Comparison of ENCODE assay signal across 32 cellular contexts in genomic region chr12:80299219-80299618, GRCh38.
DNase-seq lines count a peak whose midpoint lies in the region; ATAC-seq, FAIRE-seq and TF ChIP-seq lines count a peak whose summit lies in the region.
"Had no signal": no experiment of that assay in that cellular context is flagged by ENCODE, and none has a peak within 500 bp of the region (broad histone marks: within the 10 kb centered on the region; RNA-seq: fewer than 3 reads in every experiment).

No MANE protein-coding gene starts in this region.

- no peak for TF ChIP-seq POLR2A in HepG2 (IDR thresholded peaks at IDR 0.05; ENCODE audit: insufficient read depth in 1 of 2, low read depth in 2 of 2, low read length in 2 of 2)

- no peaks in the 10 kb centered on the region for H3K79me2 ChIP-seq in HepG2 (ENCODE audit: insufficient read depth, low read length)

- H3K4me1 ChIP-seq in HepG2 (ENCODE audit: insufficient read depth, low read length): no peaks in the 10 kb centered on the region
- H3K4me1 ChIP-seq: body of pancreas, HAP-1 had no signal

- H3K4me3 ChIP-seq in GM12865 (ENCODE audit: low read depth, low read length) (no peak overlapping the region), HepG2 (replicated peaks in 1 of 3; ENCODE audit: insufficient read depth in 1 of 3, low read depth in 2 of 3, low read length in 3 of 3) (no peak overlapping the region)
- H3K4me3 ChIP-seq: body of pancreas, HAP-1, smooth muscle cell had no signal

- H3K9me3 Mint-ChIP-seq in activated CD8-positive, alpha-beta memory T cell treated with anti-CD3 and anti-CD28 coated beads, Interleukin-2, amount 10 ng/mL, durations not matched to agents 7 days and 5 days (ENCODE audit: low read depth): no peaks in the 10 kb centered on the region
- H3K9me3 Mint-ChIP-seq: activated naive CD8-positive, alpha-beta T cell treated with anti-CD3 and anti-CD28 coated beads, Interleukin-2, amount 50 U/mL, for 24 hours; CD8-positive, alpha-beta memory T cell; WTC11 had no signal

- intact Hi-C loops in HepG2 (cut with micrococcal nuclease; ENCODE audit: unreplicated experiment): no loop called here

- 0% methylated on average over 1 of the region's 1 CpG for WGBS in HepG2 (ENCODE audit: low lambda C conversion rate)

- TF ChIP-seq CTCF in GM12865 (IDR thresholded peaks at IDR 0.05; ENCODE audit: insufficient read depth, low read depth, low read length, missing control alignments): no peak
- no peak for TF ChIP-seq CTCF in HepG2 (CRISPR knock-in tag; IDR thresholded peaks at IDR 0.05)

- H3K36me3 Mint-ChIP-seq in activated CD8-positive, alpha-beta memory T cell treated with anti-CD3 and anti-CD28 coated beads, Interleukin-2, amount 10 ng/mL, durations not matched to agents 7 days and 5 days: no peaks in the 10 kb centered on the region
- H3K36me3 Mint-ChIP-seq: CD8-positive, alpha-beta memory T cell; WTC11 had no signal

- H3K4me1 Mint-ChIP-seq in activated CD8-positive, alpha-beta memory T cell treated with anti-CD3 and anti-CD28 coated beads, Interleukin-2, amount 10 ng/mL, durations not matched to agents 7 days and 5 days: peaks cover 11% of the 10 kb centered on the region
- H3K4me1 Mint-ChIP-seq: activated naive CD8-positive, alpha-beta T cell treated with anti-CD3 and anti-CD28 coated beads, Interleukin-2, amount 50 U/mL, for 24 hours; CD8-positive, alpha-beta memory T cell; WTC11 had no signal

- H3K27ac ChIP-seq in HepG2 (ENCODE audit: extremely low read length, insufficient read depth, low read length): no peak overlapping the region
- H3K27ac ChIP-seq: body of pancreas had no signal

- peaks cover 2% of the 10 kb centered on the region for H3K27me3 Mint-ChIP-seq in activated CD8-positive, alpha-beta memory T cell treated with anti-CD3 and anti-CD28 coated beads, Interleukin-2, amount 10 ng/mL, durations not matched to agents 7 days and 5 days

- TF ChIP-seq EP300 in HepG2 (IDR thresholded peaks at IDR 0.05; ENCODE audit: low read depth in 2 of 2, low read length in 2 of 2): no peak
- TF ChIP-seq EP300 in HepG2 (CRISPR knock-in tag; IDR thresholded peaks at IDR 0.05; ENCODE audit: borderline replicate concordance): no peak

- peak; percentile 61 for DNase-seq in GM12865 (ENCODE audit: low read depth)
- DNase-seq in activated CD8-positive, alpha-beta memory T cell treated with anti-CD3 and anti-CD28 coated beads, Interleukin-2, amount 10 ng/mL, durations not matched to agents 7 days and 5 days: no peak
- no peak for DNase-seq in NCI-H2196 treated with DMSO at 0.1 percent for 48 hours (lab: John Stamatoyannopoulos, UW; ENCODE audit: unreplicated experiment)
- no peak for DNase-seq in HepG2 (ENCODE audit: low spot score)
- DNase-seq in superior temporal gyrus (ENCODE audit: extremely low spot score): no peak
- DNase-seq: activated CD4-positive, alpha-beta T cell treated with anti-CD3 and anti-CD28 coated beads, Interleukin-2, amount 50 U/mL, for 4 hours; activated effector memory CD4-positive, alpha-beta T cell treated with anti-CD3 and anti-CD28 coated beads, Interleukin-2, amount 50 U/mL, for 16 hours; activated naive CD8-positive, alpha-beta T cell treated with anti-CD3 and anti-CD28 coated beads, Interleukin-2, amount 50 U/mL, for 24 hours; AML-193; body of pancreas; CD8-positive, alpha-beta memory T cell; effector CD8-positive, alpha-beta T cell; erythroblast; foreskin fibroblast; mesendoderm; NCI-H1048; NCI-H187 treated with DMSO at 0.1 percent for 48 hours; NCI-H345; NCI-H82; nucleus accumbens; Right ventricle myocardium superior; stimulated activated CD4-positive, alpha-beta T cell treated with anti-CD3 and anti-CD28 coated beads, Interleukin-2, amount 100 ng/mL, for 48 hours; stimulated activated naive CD4-positive, alpha-beta T cell; T1000 had no signal

- H3K9ac ChIP-seq in HepG2 (ENCODE audit: insufficient read depth, low read depth, low read length): no peak overlapping the region

- CTCF ChIA-PET in activated CD8-positive, alpha-beta memory T cell treated with anti-CD3 and anti-CD28 coated beads, Interleukin-2, amount 10 ng/mL, durations not matched to agents 7 days and 5 days (lab: Charles Lee): no interaction called here
- CTCF ChIA-PET in HepG2 (lab: Yijun Ruan, JAX; ENCODE audit: low intra/inter-chr PET ratio, low total read pairs): no interaction called here

- BruUV-seq in HepG2 (replicated peaks; lab: Mats Ljungman, UMichigan): no TSS peak

- in situ Hi-C loops in HepG2 (cut with HindIII; ENCODE audit: extremely low pct_ligation_motif_present, low pct_unique_long_range_greater_than_20kb): no loop called here

- no peaks in the 10 kb centered on the region for H4K20me1 ChIP-seq in HepG2 (ENCODE audit: insufficient read depth, low read length)

- no peak for TF ChIP-seq RAD21 in HepG2 (CRISPR knock-in tag; IDR thresholded peaks at IDR 0.05)

- H3K27me3 ChIP-seq in HepG2 (ENCODE audit: control insufficient read depth in 1 of 2, insufficient read depth in 2 of 2, low read length in 2 of 2): no peaks in the 10 kb centered on the region
- H3K27me3 ChIP-seq: body of pancreas had no signal

- H3K36me3 ChIP-seq in HepG2 (replicated peaks in 1 of 2; ENCODE audit: control insufficient read depth in 1 of 2, insufficient read depth in 2 of 2, low read length in 2 of 2): no peaks in the 10 kb centered on the region
- H3K36me3 ChIP-seq: HAP-1 had no signal

- FAIRE-seq in HepG2 (lab: Jason Lieb, UNC): no peak
- FAIRE-seq: G401.6 had no signal

- no peak overlapping the region for H3K27ac Mint-ChIP-seq in activated CD8-positive, alpha-beta memory T cell treated with anti-CD3 and anti-CD28 coated beads, Interleukin-2, amount 10 ng/mL, durations not matched to agents 7 days and 5 days
- H3K27ac Mint-ChIP-seq: activated naive CD8-positive, alpha-beta T cell treated with anti-CD3 and anti-CD28 coated beads, Interleukin-2, amount 50 U/mL, for 24 hours; CD8-positive, alpha-beta memory T cell; WTC11 had no signal

- H3K9me3 ChIP-seq in HepG2 (ENCODE audit: low read length): no peaks in the 10 kb centered on the region
- H3K9me3 ChIP-seq: body of pancreas, HAP-1 had no signal

- POLR2A ChIA-PET in HepG2 (lab: Yijun Ruan, JAX): no interaction called here

- no peak overlapping the region for H2AFZ ChIP-seq in HepG2 (ENCODE audit: low read length)

- H3K4me2 ChIP-seq in HepG2 (ENCODE audit: low read depth, low read length): no peak overlapping the region
- H3K4me2 ChIP-seq: smooth muscle cell had no signal

- ATAC-seq in GM19351 (IDR thresholded peaks at IDR 0.05; ENCODE audit: unreplicated experiment) (peak; percentile 43), HG02610 (IDR thresholded peaks at IDR 0.05; ENCODE audit: unreplicated experiment) (peak; percentile 58), HG03442 (IDR thresholded peaks at IDR 0.05; ENCODE audit: unreplicated experiment) (peak; percentile 58), HepG2 (no peak)
- ATAC-seq in activated CD8-positive, alpha-beta memory T cell treated with anti-CD3 and anti-CD28 coated beads, Interleukin-2, amount 10 ng/mL, durations not matched to agents 7 days and 5 days: no peak
- ATAC-seq: activated naive CD8-positive, alpha-beta T cell treated with anti-CD3 and anti-CD28 coated beads, Interleukin-2, amount 50 U/mL, for 24 hours; body of pancreas; left lobe of liver had no signal

- H3K4me3 Mint-ChIP-seq in activated CD8-positive, alpha-beta memory T cell treated with anti-CD3 and anti-CD28 coated beads, Interleukin-2, amount 10 ng/mL, durations not matched to agents 7 days and 5 days: no peak overlapping the region
- H3K4me3 Mint-ChIP-seq: activated naive CD8-positive, alpha-beta T cell treated with anti-CD3 and anti-CD28 coated beads, Interleukin-2, amount 50 U/mL, for 24 hours; CD8-positive, alpha-beta memory T cell; WTC11 had no signal

TF ChIP-seq in HepG2, 621 proteins besides CTCF, POLR2A, EP300 and RAD21:
- TF ChIP-seq SIN3B (IDR thresholded peaks at IDR 0.05; ENCODE audit: low read length): no peak
- no peak for TF ChIP-seq POGZ (CRISPR knock-in tag; IDR thresholded peaks at IDR 0.05)
- TF ChIP-seq, protein P1, sequence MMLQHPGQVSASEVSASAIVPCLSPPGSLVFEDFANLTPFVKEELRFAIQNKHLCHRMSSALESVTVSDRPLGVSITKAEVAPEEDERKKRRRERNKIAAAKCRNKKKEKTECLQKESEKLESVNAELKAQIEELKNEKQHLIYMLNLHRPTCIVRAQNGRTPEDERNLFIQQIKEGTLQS (CRISPR knock-in tag; IDR thresholded peaks at IDR 0.05): no peak
- TF ChIP-seq GATAD2A (CRISPR knock-in tag; IDR thresholded peaks at IDR 0.05): no peak
- TF ChIP-seq AKAP8 (CRISPR knock-in tag; IDR thresholded peaks at IDR 0.05): no peak
- TF ChIP-seq BRF2 (CRISPR knock-in tag; IDR thresholded peaks at IDR 0.05): no peak
- no peak for TF ChIP-seq THAP11 (CRISPR knock-in tag; IDR thresholded peaks at IDR 0.05)
- no peak for TF ChIP-seq MTA1 (CRISPR knock-in tag; IDR thresholded peaks at IDR 0.05; ENCODE audit: borderline replicate concordance)
- no peak for TF ChIP-seq ZNF282 (IDR thresholded peaks at IDR 0.05; ENCODE audit: partially characterized antibody)
- TF ChIP-seq PHF20 (CRISPR knock-in tag; IDR thresholded peaks at IDR 0.05): no peak
- TF ChIP-seq HNF4A (CRISPR knock-in tag; IDR thresholded peaks at IDR 0.05): no peak
- no peak for TF ChIP-seq ZNF33A (CRISPR knock-in tag; IDR thresholded peaks at IDR 0.05; ENCODE audit: borderline replicate concordance)

Comparison
In these comparisons a context has a peak if more than half of its experiments do, and no peak if none do; other contexts are left out.
1. ATAC-seq: peak in GM19351 (single experiment), HG02610 (single experiment) and HG03442 (single experiment); none in activated CD8-positive, alpha-beta memory T cell treated with anti-CD3 and anti-CD28 coated beads, Interleukin-2, amount 10 ng/mL, durations not matched to agents 7 days and 5 days (single experiment) and HepG2 (single experiment).